In the genomic region with DNA sequence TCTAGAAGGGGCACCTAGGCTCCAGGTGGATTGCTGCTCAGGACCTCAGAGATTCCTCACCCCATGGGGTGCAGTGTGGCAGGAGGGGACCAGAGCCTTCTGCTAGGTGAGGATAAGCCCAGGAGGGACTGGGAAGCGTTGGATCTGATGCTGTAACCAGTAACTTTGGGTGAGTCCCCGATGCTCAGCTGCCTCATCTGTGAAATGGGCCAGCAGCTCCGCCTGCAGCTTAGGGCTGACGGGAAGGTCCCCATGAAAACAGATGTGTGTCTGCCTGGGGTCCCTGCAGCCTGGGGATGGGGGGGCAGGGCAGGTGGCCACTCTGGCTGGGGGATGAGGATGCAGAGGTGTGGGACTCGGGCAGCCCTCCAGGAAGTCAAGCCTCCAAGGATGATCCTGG, we compare ENCODE assay signal across 25 cellular contexts. TPM values are rescaled to one million over a fixed set of nuclear protein-coding genes. Genes with fewer than 3 reads are reported as not detected.
DNase-seq lines count a peak whose midpoint lies in the region; ATAC-seq, FAIRE-seq and TF ChIP-seq lines count a peak whose summit lies in the region.
"Had no signal": no experiment of that assay in that cellular context is flagged by ENCODE, and none has a peak within 500 bp of the region (broad histone marks: within the 10 kb centered on the region; RNA-seq: fewer than 3 reads in every experiment).

No MANE protein-coding gene starts in this region.

- no peaks in the 10 kb centered on the region for H3K9me3 ChIP-seq in K562 (replicated peaks; ENCODE audit: control insufficient read depth, insufficient read depth, low read depth, low read length)
- H3K9me3 ChIP-seq in neuronal stem cell (replicated peaks in 1 of 2; ENCODE audit: control insufficient read depth in 2 of 2, insufficient read depth in 1 of 2, low read depth in 1 of 2, low read length in 2 of 2) = peaks cover 0 to 6% of the 10 kb centered on the region in 2 donors
- H3K9me3 ChIP-seq: A549, HAP-1 had no signal

- H3K4me3 Mint-ChIP-seq in natural killer cell = peak overlapping the region; percentile 49
- no peak overlapping the region for H3K4me3 Mint-ChIP-seq in natural killer cell treated with Interleukin-12 subunit alpha and Interleukin-12 subunit beta and Interleukin-15 and Interleukin-18, amount 100 ng/mL, for 72 hours
- H3K4me3 Mint-ChIP-seq: GM23338, HFFc6 had no signal

- DNase-seq in natural killer cell (no peak), K562 (ENCODE audit: extremely low read depth in 1 of 4, low spot score in 3 of 4) (no peak), neuronal stem cell (ENCODE audit: low spot score) (no peak), nucleus accumbens (lab: John Stamatoyannopoulos, UW) (no peak), SK-N-DZ (ENCODE audit: low spot score) (no peak)
- no peak for DNase-seq in natural killer cell treated with Interleukin-12 subunit alpha and Interleukin-12 subunit beta and Interleukin-15 and Interleukin-18, amount 100 ng/mL, for 72 hours (ENCODE audit: low spot score)
- DNase-seq: 8988T; ACHN; AML-193; C1 segment of cervical spinal cord; Calu3; CD4-positive, alpha-beta memory T cell; COR-L47; DMS53; DMS79 treated with DMSO at 0.1 percent for 48 hours; GF-D8; HFFc6 had no signal

- H3K4me1 ChIP-seq in K562 (replicated peaks in 1 of 2; ENCODE audit: control insufficient read depth in 2 of 2, insufficient read depth in 2 of 2, low read length in 2 of 2) (peaks cover 3 to 50% of the 10 kb centered on the region in 2 experiments; a peak in 4 of 5 replicates), neuronal stem cell (ENCODE audit: control insufficient read depth in 2 of 2, insufficient read depth in 1 of 2, low read depth in 1 of 2, low read length in 2 of 2) (peaks cover 10 to 21% of the 10 kb centered on the region in 2 donors)

- H2BK15ac ChIP-seq in neuronal stem cell (ENCODE audit: low read length) = peak overlapping the region; percentile 43

- no peak overlapping the region for H3K27ac ChIP-seq in K562 (ENCODE audit: extremely low read depth, low read depth, low read length)
- no peak overlapping the region for H3K27ac ChIP-seq in neuronal stem cell (replicated peaks; ENCODE audit: low read length)

- in situ Hi-C loops in K562 (cut with MboI) = no loop called here

- no peaks in the 10 kb centered on the region for H3K9me1 ChIP-seq in K562 (ENCODE audit: control insufficient read depth, insufficient read depth, low read length)

- H3K27ac Mint-ChIP-seq in natural killer cell = no peak overlapping the region
- H3K27ac Mint-ChIP-seq in natural killer cell treated with Interleukin-12 subunit alpha and Interleukin-12 subunit beta and Interleukin-15 and Interleukin-18, amount 100 ng/mL, for 72 hours = no peak overlapping the region
- H3K27ac Mint-ChIP-seq: GM23338, HFFc6 had no signal

- H3K4me2 ChIP-seq in K562 (ENCODE audit: insufficient read depth, low read length) = no peak overlapping the region
- no peak overlapping the region for H3K4me2 ChIP-seq in neuronal stem cell (ENCODE audit: insufficient read depth, low read length, poor library complexity, severe bottlenecking)
- H3K4me2 ChIP-seq: A549, GM23338 had no signal

- TF ChIP-seq CTCF in natural killer cell (IDR thresholded peaks at IDR 0.05) (no peak), K562 (IDR thresholded peaks at IDR 0.05 in 2 of 3, conservative IDR thresholded peaks at IDR 0.05 in 1 of 3; ENCODE audit: insufficient read depth in 2 of 3, low read depth in 1 of 3, low read length in 3 of 3) (no peak)

- 0 out of 2 replicates have a peak, but pooled peaks cover 3% of the 10 kb centered on the region for H4K20me1 ChIP-seq in K562 (replicated peaks; ENCODE audit: control insufficient read depth, insufficient read depth, low read length)

- FAIRE-seq in K562 (lab: Jason Lieb, UNC) = no peak
- FAIRE-seq: A549, GM12891, GM18507, H54 had no signal

- H3K36me3 Mint-ChIP-seq in natural killer cell = no peaks in the 10 kb centered on the region
- H3K36me3 Mint-ChIP-seq in natural killer cell treated with Interleukin-12 subunit alpha and Interleukin-12 subunit beta and Interleukin-15 and Interleukin-18, amount 100 ng/mL, for 72 hours = no peaks in the 10 kb centered on the region
- H3K36me3 Mint-ChIP-seq: CD4-positive, alpha-beta memory T cell had no signal

- no peaks in the 10 kb centered on the region for H3K9me3 Mint-ChIP-seq in natural killer cell
- H3K9me3 Mint-ChIP-seq in natural killer cell treated with Interleukin-12 subunit alpha and Interleukin-12 subunit beta and Interleukin-15 and Interleukin-18, amount 100 ng/mL, for 72 hours = no peaks in the 10 kb centered on the region
- H3K9me3 Mint-ChIP-seq: CD4-positive, alpha-beta memory T cell; GM23338; HFFc6 had no signal

- H3K4me1 Mint-ChIP-seq in natural killer cell = peaks cover 0 to 11% of the 10 kb centered on the region in 2 donors
- H3K4me1 Mint-ChIP-seq in natural killer cell treated with Interleukin-12 subunit alpha and Interleukin-12 subunit beta and Interleukin-15 and Interleukin-18, amount 100 ng/mL, for 72 hours (ENCODE audit: low read depth in 2 of 2) = peaks cover 0 to 4% of the 10 kb centered on the region in 2 donors
- H3K4me1 Mint-ChIP-seq: GM23338 had no signal

- H3K4me3 ChIP-seq in K562 (no peak overlapping the region), neuronal stem cell (ENCODE audit: low read length in 2 of 2) (no peak overlapping the region)
- H3K4me3 ChIP-seq: A549, GM23338, HAP-1 had no signal

- no peaks in the 10 kb centered on the region for H3K79me1 ChIP-seq in neuronal stem cell (ENCODE audit: low read depth, low read length)

- H3K23ac ChIP-seq in neuronal stem cell (ENCODE audit: low read depth, low read length, poor library complexity) = peak overlapping the region; percentile 10

- TF ChIP-seq POLR2A in K562 (conservative IDR thresholded peaks at IDR 0.05) = no peak

- no peaks in the 10 kb centered on the region for H3K79me2 ChIP-seq in K562 (ENCODE audit: control insufficient read depth, insufficient read depth, low read length)

- peaks cover 11 to 28% of the 10 kb centered on the region in 2 donors for H3K27me3 Mint-ChIP-seq in natural killer cell (ENCODE audit: low read depth in 2 of 2)
- H3K27me3 Mint-ChIP-seq in natural killer cell treated with Interleukin-12 subunit alpha and Interleukin-12 subunit beta and Interleukin-15 and Interleukin-18, amount 100 ng/mL, for 72 hours = peaks cover 7 to 15% of the 10 kb centered on the region in 2 donors

- no peak overlapping the region for H2BK120ac ChIP-seq in neuronal stem cell (ENCODE audit: low read depth, low read length)

- peak overlapping the region; percentile 60 for H2AK5ac ChIP-seq in neuronal stem cell (ENCODE audit: low read depth, low read length)

- WGBS in K562 (ENCODE audit: insufficient coverage, low coverage, missing lambda C conversion rate) = 28% methylated on average over 4 of the region's 5 CpGs
- no CpG with 5 or more reads among the region's 5 CpGs for WGBS in neuronal stem cell (ENCODE audit: extremely low coverage in 2 of 2, insufficient read length in 2 of 2, insufficient replicate concordance in 1 of 2), 2 donors

- H2AFZ ChIP-seq in K562 (ENCODE audit: low read depth, low read length) (no peak overlapping the region), neuronal stem cell (ENCODE audit: low read length) (no peak overlapping the region)
- H2AFZ ChIP-seq: GM23338 had no signal

- no peak for TF ChIP-seq RAD21 in K562 (CRISPR knock-in tag; conservative IDR thresholded peaks at IDR 0.05 in 1 of 2, IDR thresholded peaks at IDR 0.05 in 1 of 2)

- no peak overlapping the region for H2BK12ac ChIP-seq in neuronal stem cell (ENCODE audit: low read length)

- H3K36me3 ChIP-seq in K562 (ENCODE audit: control insufficient read depth, insufficient read depth, low read length) (no peaks in the 10 kb centered on the region), neuronal stem cell (replicated peaks in 1 of 2; ENCODE audit: control insufficient read depth in 2 of 2, insufficient read depth in 2 of 2, low read length in 2 of 2) (no peaks in the 10 kb centered on the region)
- H3K36me3 ChIP-seq: HAP-1 had no signal

- CTCF ChIA-PET in K562 (lab: Yijun Ruan, JAX; ENCODE audit: low intra/inter-chr PET ratio) = no interaction called here

- H3K4ac ChIP-seq in neuronal stem cell (ENCODE audit: low read length) = no peak overlapping the region

- H3K18ac ChIP-seq in neuronal stem cell (ENCODE audit: low read length) = no peak overlapping the region

- BruUV-seq in K562 (replicated peaks; lab: Mats Ljungman, UMichigan) = no TSS peak

- no peak overlapping the region for H4K91ac ChIP-seq in neuronal stem cell (ENCODE audit: low read depth, low read length, poor library complexity)

- H3K27me3 ChIP-seq in K562 (ENCODE audit: control insufficient read depth in 2 of 2, insufficient read depth in 2 of 2, low read length in 2 of 2) (peaks cover 0 to 5% of the 10 kb centered on the region in 2 experiments; a peak in 2 of 5 replicates), neuronal stem cell (ENCODE audit: control insufficient read depth in 3 of 3, insufficient read depth in 3 of 3, low read depth in 1 of 3, low read length in 3 of 3) (peaks cover 2 to 30% (median 23%) of the 10 kb centered on the region in 3 experiments)

- intact Hi-C loops in natural killer cell (cut with micrococcal nuclease) = no loop called here
- intact Hi-C loops in K562 (cut with micrococcal nuclease) = loop anchor here (5.0 kb wide), 2 partner anchors 53 to 298 kb away; a partner anchor contains a TSS

- ATAC-seq in natural killer cell (no peak), K562 (no peak), HG02610 (IDR thresholded peaks at IDR 0.05; ENCODE audit: unreplicated experiment) (no peak)
- no peak for ATAC-seq in natural killer cell treated with Interleukin-12 subunit alpha and Interleukin-12 subunit beta and Interleukin-15 and Interleukin-18, amount 100 ng/mL, for 72 hours
- ATAC-seq: A549, GM23338 had no signal

- no peak overlapping the region for H3K14ac ChIP-seq in neuronal stem cell (ENCODE audit: low read length)

- H4K8ac ChIP-seq in neuronal stem cell (ENCODE audit: low read depth, low read length) = no peak overlapping the region

- TF ChIP-seq EP300 in K562 (IDR thresholded peaks at IDR 0.05; ENCODE audit: low read length) = no peak

- POLR2A ChIA-PET in K562 (lab: Yijun Ruan, JAX) = interaction anchor here (0.5 to 1.2 kb wide), 6 partner anchors 9 to 802 kb away, joined by 3 to 6 read pairs (median 4); a partner anchor contains a TSS

- peak overlapping the region in 1 of 2 experiments; percentile 55; a peak in 1 of 4 replicates for H3K9ac ChIP-seq in K562 (ENCODE audit: insufficient read depth in 1 of 2, low read depth in 2 of 2, low read length in 2 of 2)
- H3K9ac ChIP-seq in neuronal stem cell (ENCODE audit: low read depth, low read length, poor library complexity) = no peak overlapping the region

- H2BK5ac ChIP-seq in neuronal stem cell (ENCODE audit: low read length) = no peak overlapping the region

RNA-seq across cellular contexts. Expression of a gene that starts 2.7 kb away (rescaled TPM):
- not detected for total RNA-seq in natural killer cell
- total RNA-seq in natural killer cell treated with Interleukin-12 subunit alpha and Interleukin-12 subunit beta and Interleukin-15 and Interleukin-18, amount 100 ng/mL, for 72 hours = under 1 TPM; 0.14 to 0.26 TPM
- total RNA-seq in K562 (2011; cell fraction: chromatin; rRNA removed; ENCODE audit: low replicate concordance) = 3.2 and 16.5 TPM in 2 replicates
- total RNA-seq in K562 (2011; cell fraction: nucleolus; rRNA removed) = 11.3 and 11.6 TPM in 2 replicates
- 3.2 and 5.9 TPM in 2 replicates for total RNA-seq in K562 (2011; cell fraction: nucleoplasm; rRNA removed)
- total RNA-seq in K562 (2014; rRNA removed) = 1.5 and 2.6 TPM in 2 replicates
- total RNA-seq in K562 (2014; rRNA removed; fragmentation: Illumina TruSeq; extraction: Trizol) = 0.10 and 0.15 TPM in 2 replicates
- total RNA-seq in K562 (2015; rRNA removed; fragmentation: Illumina TruSeq; extraction: Trizol) = 0.68 and 1.7 TPM in 2 replicates
- total RNA-seq in K562 (2021) = 4.5 and 7.0 TPM in 2 replicates
- 0.84 and 1.9 TPM in 2 replicates for polyA plus RNA-seq in K562 (2011; rRNA removed)
- 1.4 and 1.9 TPM in 2 replicates for polyA plus RNA-seq in K562 (2011; cell fraction: cytosol; rRNA removed)
- 6.6 and 12.7 TPM in 2 replicates for polyA plus RNA-seq in K562 (2011; cell fraction: nucleus; rRNA removed)
- polyA plus RNA-seq in K562 (2012) = 1.7 and 2.9 TPM in 2 replicates
- polyA plus RNA-seq in K562 (2014; fragmentation: Illumina TruSeq; extraction: Trizol) = 0.28 and 0.73 TPM in 2 replicates
- polyA plus RNA-seq in K562 (2014; fragmentation: Nextera tagmentation; extraction: Ambion mirVana) = not detected
- 3.1 and 3.7 TPM in 2 replicates for polyA plus RNA-seq in K562 (2014; rRNA removed)
- 0.32 and 0.90 TPM in 2 replicates for polyA minus RNA-seq in K562 (2011; rRNA and poly(A)+ RNA removed)
- polyA minus RNA-seq in K562 (2011; cell fraction: cytosol; rRNA and poly(A)+ RNA removed) = 1.1 and 1.5 TPM in 2 replicates
- polyA minus RNA-seq in K562 (2011; cell fraction: nucleus; rRNA and poly(A)+ RNA removed) = 2.0 and 2.2 TPM in 2 replicates
- polyA plus RNA-seq in neuronal stem cell (2013, experiment 1 of 2) = 4.7 TPM
- 4.7 TPM for polyA plus RNA-seq in neuronal stem cell (2013, experiment 2 of 2)
- polyA plus RNA-seq in SK-N-DZ (2014; cell fraction: cytosol; rRNA removed) = 4.7 and 4.8 TPM in 2 replicates
- polyA plus RNA-seq in SK-N-DZ (2014; cell fraction: nucleus; rRNA removed) = 28.7 and 32.8 TPM in 2 replicates
- total RNA-seq: CD4-positive, alpha-beta memory T cell; Daoy had no signal
- polyA plus RNA-seq: CD4-positive, alpha-beta memory T cell had no signal

RNA-seq across cellular contexts. Expression of a gene that starts 6.2 kb away (rescaled TPM):
- total RNA-seq in natural killer cell (10 to 100 TPM; 19.7 to 30.2 (median 27.8) TPM), K562 (2014; rRNA removed) (83.0 and 110 TPM in 2 replicates), K562 (2014; rRNA removed; fragmentation: Illumina TruSeq; extraction: Trizol) (2.6 and 4.3 TPM in 2 replicates), K562 (2015; rRNA removed; fragmentation: Illumina TruSeq; extraction: Trizol) (15.7 and 16.0 TPM in 2 replicates), K562 (2021) (79.1 and 85.0 TPM in 2 replicates)
- 10 to 100 TPM; 31.2 to 68.9 TPM for total RNA-seq in natural killer cell treated with Interleukin-12 subunit alpha and Interleukin-12 subunit beta and Interleukin-15 and Interleukin-18, amount 100 ng/mL, for 72 hours
- total RNA-seq in K562 (2011; cell fraction: chromatin; rRNA removed; ENCODE audit: low replicate concordance) = 73.3 and 236 TPM in 2 replicates
- 205 and 257 TPM in 2 replicates for total RNA-seq in K562 (2011; cell fraction: nucleolus; rRNA removed)
- 108 and 122 TPM in 2 replicates for total RNA-seq in K562 (2011; cell fraction: nucleoplasm; rRNA removed)
- polyA plus RNA-seq in K562 (2011; rRNA removed) (76.1 and 91.6 TPM in 2 replicates), K562 (2014; fragmentation: Illumina TruSeq; extraction: Trizol) (43.3 and 74.6 TPM in 2 replicates), K562 (2014; fragmentation: Nextera tagmentation; extraction: Ambion mirVana) (1 to 10 TPM; 1.5 to 9.8 TPM), K562 (2014; rRNA removed) (116 TPM in 2 replicates)
- 165 and 312 TPM in 2 replicates for polyA plus RNA-seq in K562 (2011; cell fraction: cytosol; rRNA removed)
- polyA plus RNA-seq in K562 (2011; cell fraction: nucleus; rRNA removed) = 329 and 477 TPM in 2 replicates
- 71.4 and 87.7 TPM in 2 replicates for polyA plus RNA-seq in K562 (2012)
- 19.6 and 40.3 TPM in 2 replicates for polyA minus RNA-seq in K562 (2011; rRNA and poly(A)+ RNA removed)
- polyA minus RNA-seq in K562 (2011; cell fraction: cytosol; rRNA and poly(A)+ RNA removed) = 53.2 and 86.4 TPM in 2 replicates
- 96.5 and 139 TPM in 2 replicates for polyA minus RNA-seq in K562 (2011; cell fraction: nucleus; rRNA and poly(A)+ RNA removed)
- polyA plus RNA-seq in neuronal stem cell (2013, experiment 1 of 2) = 74.1 TPM
- 70.9 TPM for polyA plus RNA-seq in neuronal stem cell (2013, experiment 2 of 2)
- 37.3 and 53.0 TPM in 2 replicates for polyA plus RNA-seq in SK-N-DZ (2014; cell fraction: cytosol; rRNA removed)
- polyA plus RNA-seq in SK-N-DZ (2014; cell fraction: nucleus; rRNA removed) = 103 and 131 TPM in 2 replicates

RNA-seq across cellular contexts. Expression of a gene that starts 11.6 kb away (rescaled TPM):
- 1 to 10 TPM; 3.2 to 5.2 (median 3.6) TPM for total RNA-seq in natural killer cell
- total RNA-seq in natural killer cell treated with Interleukin-12 subunit alpha and Interleukin-12 subunit beta and Interleukin-15 and Interleukin-18, amount 100 ng/mL, for 72 hours = 10 to 100 TPM in 1 of 2 donors, 1 to 10 TPM in 1; 6.2 to 23.7 TPM
- 10.6 and 42.5 TPM in 2 replicates for total RNA-seq in K562 (2011; cell fraction: chromatin; rRNA removed; ENCODE audit: low replicate concordance)
- 29.7 and 34.7 TPM in 2 replicates for total RNA-seq in K562 (2011; cell fraction: nucleolus; rRNA removed)
- 10.8 and 18.8 TPM in 2 replicates for total RNA-seq in K562 (2011; cell fraction: nucleoplasm; rRNA removed)
- 2.9 and 3.5 TPM in 2 replicates for total RNA-seq in K562 (2014; rRNA removed)
- total RNA-seq in K562 (2014; rRNA removed; fragmentation: Illumina TruSeq; extraction: Trizol) = 0.32 and 0.40 TPM in 2 replicates
- 3.4 and 4.1 TPM in 2 replicates for total RNA-seq in K562 (2015; rRNA removed; fragmentation: Illumina TruSeq; extraction: Trizol)
- 2.0 and 4.0 TPM in 2 replicates for total RNA-seq in K562 (2021)
- polyA plus RNA-seq in K562 (2011; rRNA removed) = 1.8 and 3.2 TPM in 2 replicates
- 2.8 and 13.2 TPM in 2 replicates for polyA plus RNA-seq in K562 (2011; cell fraction: cytosol; rRNA removed)
- polyA plus RNA-seq in K562 (2011; cell fraction: nucleus; rRNA removed) = 33.5 and 71.7 TPM in 2 replicates
- polyA plus RNA-seq in K562 (2012) = 5.8 and 14.0 TPM in 2 replicates
- polyA plus RNA-seq in K562 (2014; fragmentation: Illumina TruSeq; extraction: Trizol) = 0.49 and 3.8 TPM in 2 replicates
- polyA plus RNA-seq in K562 (2014; fragmentation: Nextera tagmentation; extraction: Ambion mirVana) = under 1 TPM in 1 of 2 experiments, not detected in 1; 0.24 TPM
- 5.1 and 15.1 TPM in 2 replicates for polyA plus RNA-seq in K562 (2014; rRNA removed)
- 0.28 and 0.54 TPM in 2 replicates for polyA minus RNA-seq in K562 (2011; rRNA and poly(A)+ RNA removed)
- 0.57 TPM in 1 of 2 replicates, not detected in the other for polyA minus RNA-seq in K562 (2011; cell fraction: cytosol; rRNA and poly(A)+ RNA removed)
- polyA minus RNA-seq in K562 (2011; cell fraction: nucleus; rRNA and poly(A)+ RNA removed) = 3.4 and 6.9 TPM in 2 replicates
- 9.0 TPM for polyA plus RNA-seq in neuronal stem cell (2013, experiment 1 of 2)
- 9.1 TPM for polyA plus RNA-seq in neuronal stem cell (2013, experiment 2 of 2)
- polyA plus RNA-seq in SK-N-DZ (2014; cell fraction: cytosol; rRNA removed) = 9.1 and 16.3 TPM in 2 replicates
- polyA plus RNA-seq in SK-N-DZ (2014; cell fraction: nucleus; rRNA removed) = 103 and 141 TPM in 2 replicates

RNA-seq across cellular contexts. Expression of a gene that starts 15.5 kb away (rescaled TPM):
- 10 to 100 TPM in 2 of 3 donors, 1 to 10 TPM in 1; 9.7 to 12.8 (median 12.4) TPM for total RNA-seq in natural killer cell
- total RNA-seq in natural killer cell treated with Interleukin-12 subunit alpha and Interleukin-12 subunit beta and Interleukin-15 and Interleukin-18, amount 100 ng/mL, for 72 hours = 10 to 100 TPM; 18.8 to 39.8 TPM
- total RNA-seq in K562 (2011; cell fraction: chromatin; rRNA removed; ENCODE audit: low replicate concordance) = 31.1 and 74.2 TPM in 2 replicates
- 69.6 and 75.5 TPM in 2 replicates for total RNA-seq in K562 (2011; cell fraction: nucleolus; rRNA removed)
- total RNA-seq in K562 (2011; cell fraction: nucleoplasm; rRNA removed) = 40.6 and 42.6 TPM in 2 replicates
- total RNA-seq in K562 (2014; rRNA removed) = 57.6 and 70.2 TPM in 2 replicates
- 8.5 and 11.4 TPM in 2 replicates for total RNA-seq in K562 (2014; rRNA removed; fragmentation: Illumina TruSeq; extraction: Trizol)
- total RNA-seq in K562 (2015; rRNA removed; fragmentation: Illumina TruSeq; extraction: Trizol) = 24.1 and 26.5 TPM in 2 replicates
- 44.9 and 49.6 TPM in 2 replicates for total RNA-seq in K562 (2021)
- 19.6 and 27.9 TPM in 2 replicates for polyA plus RNA-seq in K562 (2011; rRNA removed)
- 27.6 and 84.2 TPM in 2 replicates for polyA plus RNA-seq in K562 (2011; cell fraction: cytosol; rRNA removed)
- 92.6 and 123 TPM in 2 replicates for polyA plus RNA-seq in K562 (2011; cell fraction: nucleus; rRNA removed)
- polyA plus RNA-seq in K562 (2012) = 33.7 and 34.1 TPM in 2 replicates
- polyA plus RNA-seq in K562 (2014; fragmentation: Illumina TruSeq; extraction: Trizol) = 14.2 and 20.7 TPM in 2 replicates
- polyA plus RNA-seq in K562 (2014; fragmentation: Nextera tagmentation; extraction: Ambion mirVana) = 1 to 10 TPM; 1.1 to 3.0 TPM
- polyA plus RNA-seq in K562 (2014; rRNA removed) = 54.0 and 55.6 TPM in 2 replicates
- polyA minus RNA-seq in K562 (2011; rRNA and poly(A)+ RNA removed) = 7.3 and 7.4 TPM in 2 replicates
- 13.6 and 18.7 TPM in 2 replicates for polyA minus RNA-seq in K562 (2011; cell fraction: cytosol; rRNA and poly(A)+ RNA removed)
- 29.8 and 32.1 TPM in 2 replicates for polyA minus RNA-seq in K562 (2011; cell fraction: nucleus; rRNA and poly(A)+ RNA removed)
- polyA plus RNA-seq in neuronal stem cell (2013, experiment 1 of 2) = 32.8 TPM
- polyA plus RNA-seq in neuronal stem cell (2013, experiment 2 of 2) = 31.7 TPM
- polyA plus RNA-seq in SK-N-DZ (2014; cell fraction: cytosol; rRNA removed) = 40.6 and 53.1 TPM in 2 replicates
- 122 and 125 TPM in 2 replicates for polyA plus RNA-seq in SK-N-DZ (2014; cell fraction: nucleus; rRNA removed)

RNA-seq across cellular contexts. Expression of a gene that starts 24.3 kb away (rescaled TPM):
- 10 to 100 TPM; 43.6 to 45.7 (median 45.7) TPM for total RNA-seq in natural killer cell
- 10 to 100 TPM; 27.5 to 51.8 TPM for total RNA-seq in natural killer cell treated with Interleukin-12 subunit alpha and Interleukin-12 subunit beta and Interleukin-15 and Interleukin-18, amount 100 ng/mL, for 72 hours
- 59.2 and 250 TPM in 2 replicates for total RNA-seq in K562 (2011; cell fraction: chromatin; rRNA removed; ENCODE audit: low replicate concordance)
- total RNA-seq in K562 (2011; cell fraction: nucleolus; rRNA removed) = 208 and 236 TPM in 2 replicates
- total RNA-seq in K562 (2011; cell fraction: nucleoplasm; rRNA removed) = 68.1 and 94.3 TPM in 2 replicates
- 94.9 and 97.1 TPM in 2 replicates for total RNA-seq in K562 (2014; rRNA removed)
- total RNA-seq in K562 (2014; rRNA removed; fragmentation: Illumina TruSeq; extraction: Trizol) = 3.7 and 5.5 TPM in 2 replicates
- total RNA-seq in K562 (2015; rRNA removed; fragmentation: Illumina TruSeq; extraction: Trizol) = 33.1 and 37.3 TPM in 2 replicates
- 53.2 and 63.2 TPM in 2 replicates for total RNA-seq in K562 (2021)
- polyA plus RNA-seq in K562 (2011; rRNA removed) = 20.4 and 32.0 TPM in 2 replicates
- polyA plus RNA-seq in K562 (2011; cell fraction: cytosol; rRNA removed) = 27.5 and 65.2 TPM in 2 replicates
- 215 and 329 TPM in 2 replicates for polyA plus RNA-seq in K562 (2011; cell fraction: nucleus; rRNA removed)
- 34.9 and 35.9 TPM in 2 replicates for polyA plus RNA-seq in K562 (2012)
- 5.6 and 23.2 TPM in 2 replicates for polyA plus RNA-seq in K562 (2014; fragmentation: Illumina TruSeq; extraction: Trizol)
- polyA plus RNA-seq in K562 (2014; fragmentation: Nextera tagmentation; extraction: Ambion mirVana) = under 1 TPM; 0.48 to 0.96 TPM
- 58.7 and 62.7 TPM in 2 replicates for polyA plus RNA-seq in K562 (2014; rRNA removed)
- polyA minus RNA-seq in K562 (2011; rRNA and poly(A)+ RNA removed) = 5.5 and 8.4 TPM in 2 replicates
- polyA minus RNA-seq in K562 (2011; cell fraction: cytosol; rRNA and poly(A)+ RNA removed) = 30.6 and 30.9 TPM in 2 replicates
- polyA minus RNA-seq in K562 (2011; cell fraction: nucleus; rRNA and poly(A)+ RNA removed) = 67.1 and 68.3 TPM in 2 replicates
- polyA plus RNA-seq in neuronal stem cell (2013, experiment 1 of 2) = 10.6 TPM
- 9.7 TPM for polyA plus RNA-seq in neuronal stem cell (2013, experiment 2 of 2)
- 33.7 and 43.6 TPM in 2 replicates for polyA plus RNA-seq in SK-N-DZ (2014; cell fraction: cytosol; rRNA removed)
- polyA plus RNA-seq in SK-N-DZ (2014; cell fraction: nucleus; rRNA removed) = 308 and 320 TPM in 2 replicates
